ENCODE assay signal across 7 cellular contexts in genomic region chr2:11342561-11343343, GRCh38. TPM values are rescaled to one million over a fixed set of nuclear protein-coding genes. Genes with fewer than 3 reads are reported as not detected.
A peak's percentile ranks its signal among the peaks of the same experiment; 100 is the strongest.
DNase-seq lines count a peak whose midpoint lies in the region; ATAC-seq and TF ChIP-seq lines count a peak whose summit lies in the region.

No MANE protein-coding gene starts in this region.

- TF ChIP-seq EP300 in sigmoid colon (IDR thresholded peaks at IDR 0.05), result no peak

- DNase-seq in EL, result peak; percentile 81
- no peak for DNase-seq in Jurkat, Clone E6-1 (ENCODE audit: low read depth, low spot score)
- no peak for DNase-seq in activated CD8-positive, alpha-beta T cell treated with anti-CD3 and anti-CD28 coated beads, Interleukin-2, amount 10 ng/mL, durations not matched to agents 7 days and 5 days
- peak; percentile 50 for DNase-seq in hepatic stellate cell (ENCODE audit: low spot score)
- no peak for DNase-seq in sigmoid colon
- DNase-seq in stimulated activated naive CD4-positive, alpha-beta T cell treated with Interleukin-2 at 50 U/mL for 16 hours (lab: John Stamatoyannopoulos, UW), result no peak

- no peaks in the 10 kb centered on the region for H3K27me3 ChIP-seq in sigmoid colon

- H3K4me1 ChIP-seq in sigmoid colon, result peaks cover 0 to 49% (median 37%) of the 10 kb centered on the region in 4 donors

- peaks cover 24% of the 10 kb centered on the region for H3K4me1 Mint-ChIP-seq in activated CD8-positive, alpha-beta T cell treated with anti-CD3 and anti-CD28 coated beads, Interleukin-2, amount 10 ng/mL, durations not matched to agents 7 days and 5 days (ENCODE audit: low read depth)

- peak overlapping the region; percentile 98 to 100 (median 98) for H3K27ac ChIP-seq in sigmoid colon

- intact Hi-C loops in sigmoid colon (cut with DNase I), result loop anchor here (1.0 to 5.0 kb wide), 5 partner anchors 32 to 210 kb away; partner anchors contain the start of genes E2F6 and SLC66A3

- TF ChIP-seq CTCF in sigmoid colon (IDR thresholded peaks at IDR 0.05), result no peak

- H3K4me3 Mint-ChIP-seq in activated CD8-positive, alpha-beta T cell treated with anti-CD3 and anti-CD28 coated beads, Interleukin-2, amount 10 ng/mL, durations not matched to agents 7 days and 5 days, result peak overlapping the region; percentile 93

- peak overlapping the region; percentile 88 for H3K27ac Mint-ChIP-seq in activated CD8-positive, alpha-beta T cell treated with anti-CD3 and anti-CD28 coated beads, Interleukin-2, amount 10 ng/mL, durations not matched to agents 7 days and 5 days

- CTCF ChIA-PET in activated CD8-positive, alpha-beta T cell treated with anti-CD3 and anti-CD28 coated beads, Interleukin-2, amount 10 ng/mL, durations not matched to agents 7 days and 5 days (lab: Charles Lee), result no interaction called here

- peaks cover 2% of the 10 kb centered on the region for H3K36me3 Mint-ChIP-seq in activated CD8-positive, alpha-beta T cell treated with anti-CD3 and anti-CD28 coated beads, Interleukin-2, amount 10 ng/mL, durations not matched to agents 7 days and 5 days (ENCODE audit: low read depth)

- no peaks in the 10 kb centered on the region for H3K36me3 ChIP-seq in sigmoid colon

- TF ChIP-seq POLR2A in sigmoid colon (IDR thresholded peaks at IDR 0.05), result no peak

- ATAC-seq in activated CD8-positive, alpha-beta T cell treated with anti-CD3 and anti-CD28 coated beads, Interleukin-2, amount 10 ng/mL, durations not matched to agents 7 days and 5 days, result no peak
- ATAC-seq in GM19463 (IDR thresholded peaks at IDR 0.05; ENCODE audit: unreplicated experiment), result no peak

- POLR2A ChIA-PET in activated CD8-positive, alpha-beta T cell treated with anti-CD3 and anti-CD28 coated beads, Interleukin-2, amount 10 ng/mL, durations not matched to agents 7 days and 5 days (lab: Charles Lee), result no interaction called here

- 2 to 10% methylated on average over 13 of the region's 13 CpGs for WGBS in sigmoid colon, 2 donors

- H3K27me3 Mint-ChIP-seq in activated CD8-positive, alpha-beta T cell treated with anti-CD3 and anti-CD28 coated beads, Interleukin-2, amount 10 ng/mL, durations not matched to agents 7 days and 5 days (ENCODE audit: low read depth), result peaks cover 8% of the 10 kb centered on the region

- H3K4me3 ChIP-seq in Jurkat, Clone E6-1 (ENCODE audit: low read length), result peak overlapping the region; percentile 81
- peak overlapping the region; percentile 76 to 100 (median 93) for H3K4me3 ChIP-seq in sigmoid colon

- H3K9me3 Mint-ChIP-seq in activated CD8-positive, alpha-beta T cell treated with anti-CD3 and anti-CD28 coated beads, Interleukin-2, amount 10 ng/mL, durations not matched to agents 7 days and 5 days (ENCODE audit: insufficient read depth), result no peaks in the 10 kb centered on the region

- H3K9me3 ChIP-seq in sigmoid colon, result no peaks in the 10 kb centered on the region

RNA-seq across cellular contexts. Expression of gene ROCK2, which starts 1.7 kb away (rescaled TPM):
- polyA plus RNA-seq in Jurkat, Clone E6-1 (2012; ENCODE audit: insufficient read depth, insufficient read length), result 9.7 TPM
- 10 to 100 TPM; 14.0 to 14.6 TPM for total RNA-seq in activated CD8-positive, alpha-beta T cell treated with anti-CD3 and anti-CD28 coated beads, Interleukin-2, amount 10 ng/mL, durations not matched to agents 7 days and 5 days
- 10 to 100 TPM; 43.5 to 74.8 (median 48.3) TPM for total RNA-seq in sigmoid colon
- polyA plus RNA-seq in sigmoid colon, result 10 to 100 TPM; 15.2 to 21.3 (median 16.8) TPM

Comparison
In these comparisons a context has a peak if more than half of its experiments do, and no peak if none do; other contexts are left out.
1. DNase-seq: peak in EL (single experiment) and hepatic stellate cell (single experiment); none in Jurkat, Clone E6-1 (single experiment), activated CD8-positive, alpha-beta T cell treated with anti-CD3 and anti-CD28 coated beads, Interleukin-2, amount 10 ng/mL, durations not matched to agents 7 days and 5 days (single experiment), sigmoid colon (single experiment) and stimulated activated naive CD4-positive, alpha-beta T cell treated with Interleukin-2 at 50 U/mL for 16 hours (single experiment).